ENCODE assay signal across 8 cellular contexts in the genomic region with DNA sequence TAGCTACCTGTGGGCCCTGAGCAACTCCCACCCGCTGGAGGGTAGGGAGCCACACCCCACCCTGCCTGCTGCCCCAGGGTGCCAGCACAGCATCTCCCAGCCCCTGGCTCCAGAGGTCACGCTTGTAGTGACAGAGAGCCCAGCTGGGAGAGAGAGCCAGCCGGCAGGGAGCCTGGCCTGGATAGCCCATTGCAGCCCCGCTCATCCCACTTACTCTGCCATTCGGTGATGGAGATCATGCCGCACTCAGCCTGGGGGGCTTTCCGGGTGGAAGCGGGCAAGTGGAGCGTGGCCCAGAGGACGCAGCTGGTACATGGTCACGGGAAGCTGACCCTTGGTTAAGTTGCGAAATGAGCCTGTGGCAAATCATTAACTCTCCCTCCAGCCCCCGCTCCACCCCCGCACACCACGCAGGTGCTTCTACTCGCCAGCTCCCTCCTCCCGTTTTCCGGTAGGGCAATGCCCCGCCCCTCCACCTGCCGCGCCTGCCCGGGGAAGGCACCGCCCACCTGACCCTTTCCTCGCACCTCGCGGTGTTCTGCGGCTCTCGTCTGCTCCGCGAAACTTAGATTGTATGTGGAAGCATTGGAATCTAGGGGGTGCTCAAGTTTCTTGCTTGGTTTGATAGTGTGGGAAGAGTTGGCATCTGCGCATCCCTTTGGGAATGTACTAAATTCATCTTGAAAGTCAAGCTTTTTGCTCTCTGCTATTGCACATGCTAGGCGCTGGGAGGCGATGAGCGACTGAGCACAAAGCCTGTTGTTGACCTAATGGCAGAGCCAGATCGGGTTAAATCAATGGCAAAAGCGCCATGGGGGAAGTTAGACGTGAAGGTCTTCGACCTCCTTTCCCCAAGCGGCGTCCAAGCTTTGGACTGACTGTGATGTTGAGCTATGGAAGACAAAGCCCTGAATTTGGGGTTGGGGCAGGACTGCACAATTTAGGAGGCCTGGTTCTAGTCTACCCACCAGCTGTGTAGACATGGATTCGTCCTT. TPM values are rescaled to one million over a fixed set of nuclear protein-coding genes. Genes with fewer than 3 reads are reported as not detected.
DNase-seq lines count a peak whose midpoint lies in the region; ATAC-seq, FAIRE-seq and TF ChIP-seq lines count a peak whose summit lies in the region.

A gene with protein sequence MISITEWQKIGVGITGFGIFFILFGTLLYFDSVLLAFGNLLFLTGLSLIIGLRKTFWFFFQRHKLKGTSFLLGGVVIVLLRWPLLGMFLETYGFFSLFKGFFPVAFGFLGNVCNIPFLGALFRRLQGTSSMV (minus strand): TSS at position 321 of the 995 bp plus-strand sequence. CDS start 82 bp downstream, at position 239.

- H3K4me1 ChIP-seq in muscle layer of duodenum (ENCODE audit: control insufficient read depth in 1 of 2, insufficient read depth in 2 of 2, low read length in 2 of 2) = peaks cover 0 to 9% of the 10 kb centered on the region in 2 donors
- peaks cover 0 to 10% (median 8%) of the 10 kb centered on the region in 5 donors for H3K4me1 ChIP-seq in subcutaneous abdominal adipose tissue (ENCODE audit: control insufficient read depth in 5 of 5, insufficient read depth in 5 of 5, low read length in 5 of 5)

- H3K27me3 Mint-ChIP-seq in activated T-cell treated with anti-CD3 and anti-CD28 coated beads, Interleukin-2, amount 50 U/mL, for 24 hours = peaks cover 3% of the 10 kb centered on the region

- H3K27me3 ChIP-seq in muscle layer of duodenum (ENCODE audit: low read depth, low read length) (peaks cover 3% of the 10 kb centered on the region), subcutaneous abdominal adipose tissue (ENCODE audit: control insufficient read depth in 5 of 5, insufficient read depth in 4 of 5, low read length in 5 of 5) (no peaks in the 10 kb centered on the region)

- no peak for TF ChIP-seq POLR2A in H54 (IDR thresholded peaks at IDR 0.05; ENCODE audit: low read depth, low read length)

- no peaks in the 10 kb centered on the region for H3K9me3 Mint-ChIP-seq in activated T-cell treated with anti-CD3 and anti-CD28 coated beads, Interleukin-2, amount 50 U/mL, for 24 hours

- peak; percentile 80 for ATAC-seq in HG02759 (IDR thresholded peaks at IDR 0.05; ENCODE audit: unreplicated experiment)

- peak within 1 kb of the TSS; percentile 42 for H3K4me3 Mint-ChIP-seq in activated T-cell treated with anti-CD3 and anti-CD28 coated beads, Interleukin-2, amount 50 U/mL, for 24 hours

- FAIRE-seq in H54 (lab: Jason Lieb, UNC) = no peak

- no peaks in the 10 kb centered on the region for H3K9me3 ChIP-seq in muscle layer of duodenum (ENCODE audit: control insufficient read depth in 1 of 2, low read length in 2 of 2)
- no peaks in the 10 kb centered on the region for H3K9me3 ChIP-seq in subcutaneous abdominal adipose tissue (ENCODE audit: control insufficient read depth in 5 of 5, low read length in 5 of 5)

- peaks cover 12% of the 10 kb centered on the region for H3K4me1 Mint-ChIP-seq in activated T-cell treated with anti-CD3 and anti-CD28 coated beads, Interleukin-2, amount 50 U/mL, for 24 hours (ENCODE audit: low read depth)

- H3K27ac ChIP-seq in muscle layer of duodenum (ENCODE audit: low read length) = no peak within 1 kb of the TSS
- H3K27ac ChIP-seq in subcutaneous abdominal adipose tissue (ENCODE audit: low read depth, low read length) = no peak within 1 kb of the TSS

- no peaks in the 10 kb centered on the region for H3K36me3 ChIP-seq in muscle layer of duodenum (ENCODE audit: control insufficient read depth in 1 of 2, insufficient read depth in 2 of 2, low read length in 2 of 2)
- H3K36me3 ChIP-seq in subcutaneous abdominal adipose tissue (ENCODE audit: control insufficient read depth in 5 of 5, insufficient read depth in 5 of 5, low read length in 5 of 5) = no peaks in the 10 kb centered on the region

- H3K4me3 ChIP-seq in muscle layer of duodenum (ENCODE audit: low read depth in 1 of 2, low read length in 2 of 2) (peak within 1 kb of the TSS; percentile 34 to 53), subcutaneous abdominal adipose tissue (ENCODE audit: low read depth in 1 of 5, low read length in 5 of 5) (peak within 1 kb of the TSS in 4 of 5 donors; percentile 5 to 42 (median 30))

- H3K27ac Mint-ChIP-seq in activated T-cell treated with anti-CD3 and anti-CD28 coated beads, Interleukin-2, amount 50 U/mL, for 24 hours = no peak within 1 kb of the TSS

- H3K9ac ChIP-seq in subcutaneous abdominal adipose tissue (ENCODE audit: low read length in 5 of 5) = no peak within 1 kb of the TSS

- H3K36me3 Mint-ChIP-seq in activated T-cell treated with anti-CD3 and anti-CD28 coated beads, Interleukin-2, amount 50 U/mL, for 24 hours (ENCODE audit: low read depth) = no peaks in the 10 kb centered on the region

- DNase-seq in EH (ENCODE audit: low read depth) = peak; percentile 84
- DNase-seq in NCI-H460 (ENCODE audit: extremely low read depth, low read depth) = peak; percentile 71
- peak; percentile 63 for DNase-seq in activated T-cell treated with anti-CD3 and anti-CD28 coated beads, Interleukin-2, amount 50 U/mL, for 24 hours
- peak; percentile 73 for DNase-seq in fibroblast of gingiva (ENCODE audit: low read depth)
- DNase-seq in H54 (ENCODE audit: insufficient read length, low spot score) = no peak

RNA-seq across cellular contexts. Expression of the gene that starts here (rescaled TPM):
- total RNA-seq in NCI-H460 (2014; rRNA removed; shearing (Covaris generic)) = not detected in 2 replicates
- not detected in 2 replicates for polyA plus RNA-seq in NCI-H460 (2014; cell fraction: nucleus; rRNA removed)

Comparison
In these comparisons a context has a peak if more than half of its experiments do, and no peak if none do; other contexts are left out.
1. Peak in DNase-seq in NCI-H460; RNA of the gene not detected or under 1 TPM.